ENCODE assay signal across 1 cellular context in genomic region chr6:12291785-12292604, GRCh38.
TF ChIP-seq lines count a peak whose summit lies in the region.

No MANE protein-coding gene starts in this region.

TF ChIP-seq in GM23338, 12 proteins besides CTCF, POLR2A, EP300 and RAD21 (continued from another document):
- TF ChIP-seq JUNB (IDR thresholded peaks at IDR 0.05; ENCODE audit: unreplicated experiment): no peak
- TF ChIP-seq ZNF331 (CRISPR knock-in tag; IDR thresholded peaks at IDR 0.05; ENCODE audit: low read depth): no peak
- TF ChIP-seq ZNF114 (CRISPR knock-in tag; IDR thresholded peaks at IDR 0.05): no peak
- TF ChIP-seq NANOG (IDR thresholded peaks at IDR 0.05; ENCODE audit: borderline replicate concordance): no peak
- no peak for TF ChIP-seq POLR2AphosphoS5 (IDR thresholded peaks at IDR 0.05; ENCODE audit: low read depth)
- no peak for TF ChIP-seq STAT1 (IDR thresholded peaks at IDR 0.05; ENCODE audit: unreplicated experiment)
- TF ChIP-seq EZH2phosphoT487 (IDR thresholded peaks at IDR 0.05; ENCODE audit: unreplicated experiment): no peak
- TF ChIP-seq, protein P1, sequence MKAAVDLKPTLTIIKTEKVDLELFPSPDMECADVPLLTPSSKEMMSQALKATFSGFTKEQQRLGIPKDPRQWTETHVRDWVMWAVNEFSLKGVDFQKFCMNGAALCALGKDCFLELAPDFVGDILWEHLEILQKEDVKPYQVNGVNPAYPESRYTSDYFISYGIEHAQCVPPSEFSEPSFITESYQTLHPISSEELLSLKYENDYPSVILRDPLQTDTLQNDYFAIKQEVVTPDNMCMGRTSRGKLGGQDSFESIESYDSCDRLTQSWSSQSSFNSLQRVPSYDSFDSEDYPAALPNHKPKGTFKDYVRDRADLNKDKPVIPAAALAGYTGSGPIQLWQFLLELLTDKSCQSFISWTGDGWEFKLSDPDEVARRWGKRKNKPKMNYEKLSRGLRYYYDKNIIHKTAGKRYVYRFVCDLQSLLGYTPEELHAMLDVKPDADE (IDR thresholded peaks at IDR 0.05): no peak
- TF ChIP-seq, protein P2, sequence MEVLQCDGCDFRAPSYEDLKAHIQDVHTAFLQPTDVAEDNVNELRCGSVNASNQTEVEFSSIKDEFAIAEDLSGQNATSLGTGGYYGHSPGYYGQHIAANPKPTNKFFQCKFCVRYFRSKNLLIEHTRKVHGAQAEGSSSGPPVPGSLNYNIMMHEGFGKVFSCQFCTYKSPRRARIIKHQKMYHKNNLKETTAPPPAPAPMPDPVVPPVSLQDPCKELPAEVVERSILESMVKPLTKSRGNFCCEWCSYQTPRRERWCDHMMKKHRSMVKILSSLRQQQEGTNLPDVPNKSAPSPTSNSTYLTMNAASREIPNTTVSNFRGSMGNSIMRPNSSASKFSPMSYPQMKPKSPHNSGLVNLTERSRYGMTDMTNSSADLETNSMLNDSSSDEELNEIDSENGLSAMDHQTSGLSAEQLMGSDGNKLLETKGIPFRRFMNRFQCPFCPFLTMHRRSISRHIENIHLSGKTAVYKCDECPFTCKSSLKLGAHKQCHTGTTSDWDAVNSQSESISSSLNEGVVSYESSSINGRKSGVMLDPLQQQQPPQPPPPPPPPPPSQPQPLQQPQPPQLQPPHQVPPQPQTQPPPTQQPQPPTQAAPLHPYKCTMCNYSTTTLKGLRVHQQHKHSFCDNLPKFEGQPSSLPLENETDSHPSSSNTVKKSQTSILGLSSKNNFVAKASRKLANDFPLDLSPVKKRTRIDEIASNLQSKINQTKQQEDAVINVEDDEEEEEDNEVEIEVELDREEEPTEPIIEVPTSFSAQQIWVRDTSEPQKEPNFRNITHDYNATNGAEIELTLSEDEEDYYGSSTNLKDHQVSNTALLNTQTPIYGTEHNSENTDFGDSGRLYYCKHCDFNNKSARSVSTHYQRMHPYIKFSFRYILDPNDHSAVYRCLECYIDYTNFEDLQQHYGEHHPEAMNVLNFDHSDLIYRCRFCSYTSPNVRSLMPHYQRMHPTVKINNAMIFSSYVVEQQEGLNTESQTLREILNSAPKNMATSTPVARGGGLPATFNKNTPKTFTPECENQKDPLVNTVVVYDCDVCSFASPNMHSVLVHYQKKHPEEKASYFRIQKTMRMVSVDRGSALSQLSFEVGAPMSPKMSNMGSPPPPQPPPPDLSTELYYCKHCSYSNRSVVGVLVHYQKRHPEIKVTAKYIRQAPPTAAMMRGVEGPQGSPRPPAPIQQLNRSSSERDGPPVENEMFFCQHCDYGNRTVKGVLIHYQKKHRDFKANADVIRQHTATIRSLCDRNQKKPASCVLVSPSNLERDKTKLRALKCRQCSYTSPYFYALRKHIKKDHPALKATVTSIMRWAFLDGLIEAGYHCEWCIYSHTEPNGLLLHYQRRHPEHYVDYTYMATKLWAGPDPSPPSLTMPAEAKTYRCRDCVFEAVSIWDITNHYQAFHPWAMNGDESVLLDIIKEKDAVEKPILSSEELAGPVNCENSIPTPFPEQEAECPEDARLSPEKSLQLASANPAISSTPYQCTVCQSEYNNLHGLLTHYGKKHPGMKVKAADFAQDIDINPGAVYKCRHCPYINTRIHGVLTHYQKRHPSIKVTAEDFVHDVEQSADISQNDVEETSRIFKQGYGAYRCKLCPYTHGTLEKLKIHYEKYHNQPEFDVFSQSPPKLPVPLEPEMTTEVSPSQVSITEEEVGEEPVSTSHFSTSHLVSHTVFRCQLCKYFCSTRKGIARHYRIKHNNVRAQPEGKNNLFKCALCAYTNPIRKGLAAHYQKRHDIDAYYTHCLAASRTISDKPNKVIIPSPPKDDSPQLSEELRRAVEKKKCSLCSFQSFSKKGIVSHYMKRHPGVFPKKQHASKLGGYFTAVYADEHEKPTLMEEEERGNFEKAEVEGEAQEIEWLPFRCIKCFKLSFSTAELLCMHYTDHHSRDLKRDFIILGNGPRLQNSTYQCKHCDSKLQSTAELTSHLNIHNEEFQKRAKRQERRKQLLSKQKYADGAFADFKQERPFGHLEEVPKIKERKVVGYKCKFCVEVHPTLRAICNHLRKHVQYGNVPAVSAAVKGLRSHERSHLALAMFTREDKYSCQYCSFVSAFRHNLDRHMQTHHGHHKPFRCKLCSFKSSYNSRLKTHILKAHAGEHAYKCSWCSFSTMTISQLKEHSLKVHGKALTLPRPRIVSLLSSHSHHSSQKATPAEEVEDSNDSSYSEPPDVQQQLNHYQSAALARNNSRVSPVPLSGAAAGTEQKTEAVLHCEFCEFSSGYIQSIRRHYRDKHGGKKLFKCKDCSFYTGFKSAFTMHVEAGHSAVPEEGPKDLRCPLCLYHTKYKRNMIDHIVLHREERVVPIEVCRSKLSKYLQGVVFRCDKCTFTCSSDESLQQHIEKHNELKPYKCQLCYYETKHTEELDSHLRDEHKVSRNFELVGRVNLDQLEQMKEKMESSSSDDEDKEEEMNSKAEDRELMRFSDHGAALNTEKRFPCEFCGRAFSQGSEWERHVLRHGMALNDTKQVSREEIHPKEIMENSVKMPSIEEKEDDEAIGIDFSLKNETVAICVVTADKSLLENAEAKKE (CRISPR knock-in tag; IDR thresholded peaks at IDR 0.05): no peak
- TF ChIP-seq EZH2 (IDR thresholded peaks at IDR 0.05; ENCODE audit: low read depth, unreplicated experiment): no peak
